13 cellular contexts compared by ENCODE assay signal in genomic region chr15:94286581-94286980, GRCh38. TPM values are rescaled to one million over a fixed set of nuclear protein-coding genes. Genes with fewer than 3 reads are reported as not detected.
DNase-seq lines count a peak whose midpoint lies in the region; ATAC-seq, FAIRE-seq and TF ChIP-seq lines count a peak whose summit lies in the region.
"Had no signal": no experiment of that assay in that cellular context is flagged by ENCODE, and none has a peak within 500 bp of the region (broad histone marks: within the 10 kb centered on the region; RNA-seq: fewer than 3 reads in every experiment).

No MANE protein-coding gene starts in this region.

- WGBS in HepG2 (ENCODE audit: low lambda C conversion rate) = 50% methylated on average over 3 of the region's 3 CpGs

- no peak for ATAC-seq in GM23338
- ATAC-seq in HepG2 = no peak
- no peak for ATAC-seq in HG02938 (IDR thresholded peaks at IDR 0.05; ENCODE audit: unreplicated experiment)

- H3K9ac ChIP-seq in BLaER1 (no peak overlapping the region), iPS-18a (ENCODE audit: low read length) (no peak overlapping the region), HepG2 (ENCODE audit: insufficient read depth, low read depth, low read length) (no peak overlapping the region)

- H3K4me1 ChIP-seq in BLaER1 (peaks cover 41% of the 10 kb centered on the region), GM23338 (ENCODE audit: insufficient read depth) (peaks cover 15% of the 10 kb centered on the region), iPS-18a (ENCODE audit: control insufficient read depth, low read depth, low read length) (peaks cover 22% of the 10 kb centered on the region), HepG2 (ENCODE audit: insufficient read depth, low read length) (no peaks in the 10 kb centered on the region)

- H3F3A ChIP-seq in GM23338 (replicated peaks; ENCODE audit: low read depth) = no peaks in the 10 kb centered on the region

- no peak for TF ChIP-seq POLR2A in HepG2 (IDR thresholded peaks at IDR 0.05; ENCODE audit: insufficient read depth in 1 of 2, low read depth in 2 of 2, low read length in 2 of 2)

- H3K4me2 ChIP-seq in BLaER1 = peak overlapping the region; percentile 77
- H3K4me2 ChIP-seq in GM23338 = no peak overlapping the region
- no peak overlapping the region for H3K4me2 ChIP-seq in HepG2 (ENCODE audit: low read depth, low read length)

- H3K4me1 Mint-ChIP-seq in GM23338 = peaks cover 22% of the 10 kb centered on the region

- in situ Hi-C loops in HepG2 (cut with HindIII; ENCODE audit: extremely low pct_ligation_motif_present, low pct_unique_long_range_greater_than_20kb) = no loop called here

- POLR2A ChIA-PET in HepG2 (lab: Yijun Ruan, JAX) = no interaction called here

- H3K27ac ChIP-seq in BLaER1 (peak overlapping the region; percentile 71), GM23338 (ENCODE audit: low read depth) (no peak overlapping the region), iPS-18a (ENCODE audit: low read length) (peak overlapping the region; percentile 16), HepG2 (ENCODE audit: extremely low read length, insufficient read depth, low read length) (no peak overlapping the region)
- H3K27ac ChIP-seq: SK-N-MC had no signal

- H3K9me2 ChIP-seq in GM23338 (ENCODE audit: insufficient read depth) = no peaks in the 10 kb centered on the region

- H3K27me3 ChIP-seq in BLaER1 = no peaks in the 10 kb centered on the region
- no peaks in the 10 kb centered on the region for H3K27me3 ChIP-seq in GM23338 (ENCODE audit: insufficient read depth)
- no peaks in the 10 kb centered on the region for H3K27me3 ChIP-seq in iPS-18a (ENCODE audit: control insufficient read depth, insufficient read depth, low read length)
- H3K27me3 ChIP-seq in HepG2 (ENCODE audit: control insufficient read depth in 1 of 2, insufficient read depth in 2 of 2, low read length in 2 of 2) = no peaks in the 10 kb centered on the region

- H3K79me2 ChIP-seq in GM23338 (replicated peaks; ENCODE audit: insufficient read depth) (no peaks in the 10 kb centered on the region), HepG2 (ENCODE audit: insufficient read depth, low read length) (no peaks in the 10 kb centered on the region)

- H3K4me3 ChIP-seq in BLaER1 = no peak overlapping the region
- H3K4me3 ChIP-seq in GM23338 = no peak overlapping the region
- no peak overlapping the region for H3K4me3 ChIP-seq in iPS-18a (ENCODE audit: low read length)
- no peak overlapping the region for H3K4me3 ChIP-seq in HepG2 (replicated peaks in 1 of 3; ENCODE audit: insufficient read depth in 1 of 3, low read depth in 2 of 3, low read length in 3 of 3)
- H3K4me3 ChIP-seq: SK-N-MC had no signal

- peaks cover 34% of the 10 kb centered on the region; the same call in 1 of the 2 replicates for H3K9me3 ChIP-seq in BLaER1
- no peaks in the 10 kb centered on the region for H3K9me3 ChIP-seq in iPS-18a (ENCODE audit: control insufficient read depth, low read depth, low read length)
- no peaks in the 10 kb centered on the region; the same call in 1 of the 2 replicates for H3K9me3 ChIP-seq in HepG2 (ENCODE audit: low read length)

- peak overlapping the region; percentile 42; the same call in 1 of the 2 replicates for H3K27ac Mint-ChIP-seq in GM23338

- no peak for DNase-seq in GM23338 (ENCODE audit: low spot score)
- DNase-seq in RPMI8226 = peak; percentile 7
- DNase-seq in HPDE6-E6E7 (ENCODE audit: extremely low spot score) = no peak
- DNase-seq in activated CD4-positive, CD25-positive, alpha-beta regulatory T cell (lab: John Stamatoyannopoulos, UW) = no peak
- no peak for DNase-seq in HepG2 (ENCODE audit: low spot score)
- DNase-seq: activated gamma-delta T cell; DMS79; NK-92 treated with Interleukin-12 subunit alpha and Interleukin-12 subunit beta, amount 100 ng/mL, for 24 hours had no signal

- no peak for FAIRE-seq in HepG2 (lab: Jason Lieb, UNC)
- FAIRE-seq: bronchial epithelial cell had no signal

- CTCF ChIA-PET in HepG2 (lab: Yijun Ruan, JAX; ENCODE audit: low intra/inter-chr PET ratio, low total read pairs) = no interaction called here

- TF ChIP-seq EP300 in HepG2 (IDR thresholded peaks at IDR 0.05; ENCODE audit: low read depth in 2 of 2, low read length in 2 of 2) = no peak
- TF ChIP-seq EP300 in HepG2 (CRISPR knock-in tag; IDR thresholded peaks at IDR 0.05; ENCODE audit: borderline replicate concordance) = no peak

- intact Hi-C loops in HepG2 (cut with micrococcal nuclease; ENCODE audit: unreplicated experiment) = no loop called here

- TF ChIP-seq CTCF in GM23338 (conservative IDR thresholded peaks at IDR 0.05; ENCODE audit: low read depth in 2 of 2) = no peak
- no peak for TF ChIP-seq CTCF in HepG2 (CRISPR knock-in tag; IDR thresholded peaks at IDR 0.05)

- H3K4me3 Mint-ChIP-seq in GM23338 = no peak overlapping the region

- no peak for TF ChIP-seq RAD21 in HepG2 (CRISPR knock-in tag; IDR thresholded peaks at IDR 0.05)

- no peaks in the 10 kb centered on the region for H4K20me1 ChIP-seq in BLaER1
- no peaks in the 10 kb centered on the region for H4K20me1 ChIP-seq in GM23338 (replicated peaks; ENCODE audit: insufficient read depth)
- no peaks in the 10 kb centered on the region for H4K20me1 ChIP-seq in HepG2 (ENCODE audit: insufficient read depth, low read length)

- no peaks in the 10 kb centered on the region for H3K36me3 ChIP-seq in BLaER1
- H3K36me3 ChIP-seq in GM23338 (ENCODE audit: insufficient read depth) = no peaks in the 10 kb centered on the region
- no peaks in the 10 kb centered on the region for H3K36me3 ChIP-seq in iPS-18a (ENCODE audit: control insufficient read depth, low read depth, low read length)
- H3K36me3 ChIP-seq in HepG2 (replicated peaks in 1 of 2; ENCODE audit: control insufficient read depth in 1 of 2, insufficient read depth in 2 of 2, low read length in 2 of 2) = no peaks in the 10 kb centered on the region

- H3K9me3 Mint-ChIP-seq in GM23338 = peaks cover 14% of the 10 kb centered on the region

- BruUV-seq in HepG2 (replicated peaks; lab: Mats Ljungman, UMichigan) = no TSS peak

- H3K36me3 Mint-ChIP-seq in GM23338 (ENCODE audit: low read depth) = peaks cover 6% of the 10 kb centered on the region; the same call in 2 of the 3 replicates

- H2AFZ ChIP-seq in GM23338 (no peak overlapping the region), HepG2 (ENCODE audit: low read length) (no peak overlapping the region)

- peaks cover 8% of the 10 kb centered on the region for H3K27me3 Mint-ChIP-seq in GM23338 (ENCODE audit: insufficient read depth, low read depth, poor library complexity)

TF ChIP-seq in GM23338, 12 proteins besides CTCF, POLR2A, EP300 and RAD21 (continues in another document):
- no peak for TF ChIP-seq JUNB (IDR thresholded peaks at IDR 0.05; ENCODE audit: unreplicated experiment)

TF ChIP-seq in HepG2, 621 proteins besides CTCF, POLR2A, EP300 and RAD21:
- no peak for TF ChIP-seq CENPBD1 (CRISPR knock-in tag; IDR thresholded peaks at IDR 0.05; ENCODE audit: borderline replicate concordance, low read depth)
- no peak for TF ChIP-seq RARG (CRISPR knock-in tag; IDR thresholded peaks at IDR 0.05; ENCODE audit: low read depth)
- no peak for TF ChIP-seq HNRNPH1 (optimal IDR thresholded peaks at IDR 0.05; ENCODE audit: low read depth, low read length)
- no peak for TF ChIP-seq TIGD3 (CRISPR knock-in tag; IDR thresholded peaks at IDR 0.05; ENCODE audit: borderline replicate concordance)
TF ChIP-seq in HepG2: peak in this region for 0.

RNA-seq across cellular contexts. Expression of gene MCTP2, which starts 55.2 kb away (rescaled TPM):
- total RNA-seq in GM23338 (2014; rRNA removed; shearing (Covaris generic)) = 5.5 and 6.1 TPM in 2 replicates
- 1.7 and 1.8 TPM in 2 replicates for polyA plus RNA-seq in GM23338 (2016; fragmentation: Nextera tagmentation; extraction: Ambion mirVana)
- 2.7 and 5.1 TPM in 2 replicates for total RNA-seq in HepG2 (2016; rRNA removed; fragmentation: Illumina TruSeq; extraction: Trizol)
- 16.9 and 19.1 TPM in 2 replicates for total RNA-seq in HepG2 (2016; cell fraction: cytosol; rRNA removed; fragmentation: Illumina TruSeq; extraction: Trizol; ENCODE audit: low read depth)
- 3.2 and 5.9 TPM in 2 replicates for total RNA-seq in HepG2 (2016; cell fraction: insoluble cytoplasmic fraction; rRNA removed; fragmentation: Illumina TruSeq; extraction: Trizol)
- 4.6 and 5.4 TPM in 2 replicates for total RNA-seq in HepG2 (2016; cell fraction: membrane; rRNA removed; fragmentation: Illumina TruSeq; extraction: Trizol)
- total RNA-seq in HepG2 (2016; cell fraction: nucleus; rRNA removed; fragmentation: Illumina TruSeq; extraction: Trizol) = 13.1 and 13.3 TPM in 2 replicates
- 8.5 and 8.6 TPM in 2 replicates for polyA plus RNA-seq in HepG2 (2011; rRNA removed)
- 6.4 and 7.5 TPM in 2 replicates for polyA plus RNA-seq in HepG2 (2011; cell fraction: cytosol; rRNA removed)
- 15.5 and 17.5 TPM in 2 replicates for polyA plus RNA-seq in HepG2 (2011; cell fraction: nucleus; rRNA removed)
- polyA plus RNA-seq in HepG2 (2012) = 2.3 and 2.5 TPM in 2 replicates
- polyA plus RNA-seq in HepG2 (2016; cell fraction: cytosol; fragmentation: Illumina TruSeq; extraction: Trizol; ENCODE audit: low read depth) = 0.10 and 0.17 TPM in 2 replicates
- 2.3 and 2.5 TPM in 2 replicates for polyA plus RNA-seq in HepG2 (2016; cell fraction: insoluble cytoplasmic fraction; fragmentation: Illumina TruSeq; extraction: Trizol; ENCODE audit: low read depth)
- polyA plus RNA-seq in HepG2 (2016; cell fraction: membrane; fragmentation: Illumina TruSeq; extraction: Trizol; ENCODE audit: low read depth) = 0.20 and 0.23 TPM in 2 replicates
- 3.1 and 5.2 TPM in 2 replicates for polyA plus RNA-seq in HepG2 (2016; cell fraction: nucleus; fragmentation: Illumina TruSeq; extraction: Trizol; ENCODE audit: insufficient read depth, low read depth)
- polyA minus RNA-seq in HepG2 (2011; rRNA and poly(A)+ RNA removed; ENCODE audit: low replicate concordance) = 12.2 and 23.0 TPM in 2 replicates
- 6.9 and 7.4 TPM in 2 replicates for polyA minus RNA-seq in HepG2 (2011; cell fraction: cytosol; rRNA and poly(A)+ RNA removed)
- 38.0 and 39.8 TPM in 2 replicates for polyA minus RNA-seq in HepG2 (2011; cell fraction: nucleus; rRNA and poly(A)+ RNA removed)

Comparison
In these comparisons a context has a peak if more than half of its experiments do, and no peak if none do; other contexts are left out.
1. H3K27ac ChIP-seq: peak in BLaER1 (single experiment) and iPS-18a (single experiment); none in GM23338 (single experiment) and HepG2 (single experiment).